ENCODE assay signal across 8 cellular contexts in genomic region chr11:70191495-70192140, GRCh38. TPM values are rescaled to one million over a fixed set of nuclear protein-coding genes. Genes with fewer than 3 reads are reported as not detected.
A peak's percentile ranks its signal among the peaks of the same experiment; 100 is the strongest.
DNase-seq lines count a peak whose midpoint lies in the region; ATAC-seq and TF ChIP-seq lines count a peak whose summit lies in the region.

No MANE protein-coding gene starts in this region.

- H3K27ac ChIP-seq in Karpas-422 (ENCODE audit: low read length), result no peak overlapping the region
- no peak overlapping the region for H3K27ac ChIP-seq in ascending aorta

- intact Hi-C loops in ascending aorta (cut with DNase I), result loop anchor here (1.0 to 5.0 kb wide), 4 partner anchors 114 to 489 kb away; partner anchors contain the start of genes ANO1 and FGF19

- DNase-seq in DMS79 treated with DMSO at 0.1 percent for 48 hours (lab: John Stamatoyannopoulos, UW) (peak; percentile 34), Karpas-422 (peak; percentile 75), T-helper 1 cell (peak in 3 of 5 donors; percentile 21 to 52 (median 23)), ascending aorta (ENCODE audit: low spot score in 2 of 2) (peak in 1 of 2 donors; percentile 85), hypothalamus (lab: John Stamatoyannopoulos, UW) (peak in 28 of 51 donors; percentile 1 to 60 (median 19))
- DNase-seq in stimulated activated CD4-positive, alpha-beta T cell treated with anti-CD3 and anti-CD28 coated beads, Interleukin-15, amount 100 ng/mL, for 24 hours, result peak; percentile 74

- no peak overlapping the region for H3K4me2 ChIP-seq in Karpas-422 (ENCODE audit: low read depth, low read length, poor library complexity, severe bottlenecking)

- no peaks in the 10 kb centered on the region for H3K9me2 ChIP-seq in Karpas-422 (replicated peaks; ENCODE audit: insufficient read depth, low read length)

- H3K4me1 ChIP-seq in Karpas-422 (ENCODE audit: low read length) (no peaks in the 10 kb centered on the region), ascending aorta (peaks cover 0 to 11% of the 10 kb centered on the region in 2 donors)

- H3K36me3 ChIP-seq in Karpas-422 (ENCODE audit: insufficient read depth, low read length) (no peaks in the 10 kb centered on the region), ascending aorta (peaks cover 17 to 21% of the 10 kb centered on the region in 2 donors)

- no peaks in the 10 kb centered on the region for H3K79me2 ChIP-seq in Karpas-422 (ENCODE audit: low read length)

- ATAC-seq in HG03469 (IDR thresholded peaks at IDR 0.05; ENCODE audit: unreplicated experiment) (no peak), HG03354 (IDR thresholded peaks at IDR 0.05; ENCODE audit: poor library complexity, severe bottlenecking, unreplicated experiment) (no peak)

- H3K9ac ChIP-seq in Karpas-422 (ENCODE audit: low read length), result no peak overlapping the region

- H3K9me3 ChIP-seq in Karpas-422 (ENCODE audit: low read length), result no peaks in the 10 kb centered on the region
- no peaks in the 10 kb centered on the region for H3K9me3 ChIP-seq in ascending aorta

- TF ChIP-seq CTCF in ascending aorta (IDR thresholded peaks at IDR 0.05), result peak; percentile 91 to 92 (median 92)

- no peaks in the 10 kb centered on the region for H3K27me3 ChIP-seq in Karpas-422 (ENCODE audit: low read length)
- H3K27me3 ChIP-seq in ascending aorta, result no peaks in the 10 kb centered on the region

- no peaks in the 10 kb centered on the region for H4K20me1 ChIP-seq in Karpas-422 (ENCODE audit: insufficient read depth, low read depth, low read length)

- no peak overlapping the region for H2AFZ ChIP-seq in Karpas-422 (ENCODE audit: low read length)

- H3K4me3 ChIP-seq in Karpas-422 (ENCODE audit: low read length) (no peak overlapping the region), ascending aorta (no peak overlapping the region)

RNA-seq across cellular contexts. Expression of gene FADD, which starts 11.5 kb away (rescaled TPM):
- 19.8 and 39.5 TPM in 2 replicates for total RNA-seq in Karpas-422 (2014; rRNA removed; shearing (Covaris generic); ENCODE audit: low replicate concordance)
- 22.2 TPM for total RNA-seq in ascending aorta
